Comparison of ENCODE assay signal across 1 cellular context in genomic region chr11:73950869-73951710, GRCh38.
TF ChIP-seq lines count a peak whose summit lies in the region.

DNAJB13 (plus strand) TSS chr11:73951026; CDS start chr11:73951070, 44 bp downstream.

TF ChIP-seq in HepG2, 621 proteins besides CTCF, POLR2A, EP300 and RAD21 (continued from another document and continues in another):
- no peak for TF ChIP-seq TBP (CRISPR knock-in tag; IDR thresholded peaks at IDR 0.05)
- TF ChIP-seq, protein P1, sequence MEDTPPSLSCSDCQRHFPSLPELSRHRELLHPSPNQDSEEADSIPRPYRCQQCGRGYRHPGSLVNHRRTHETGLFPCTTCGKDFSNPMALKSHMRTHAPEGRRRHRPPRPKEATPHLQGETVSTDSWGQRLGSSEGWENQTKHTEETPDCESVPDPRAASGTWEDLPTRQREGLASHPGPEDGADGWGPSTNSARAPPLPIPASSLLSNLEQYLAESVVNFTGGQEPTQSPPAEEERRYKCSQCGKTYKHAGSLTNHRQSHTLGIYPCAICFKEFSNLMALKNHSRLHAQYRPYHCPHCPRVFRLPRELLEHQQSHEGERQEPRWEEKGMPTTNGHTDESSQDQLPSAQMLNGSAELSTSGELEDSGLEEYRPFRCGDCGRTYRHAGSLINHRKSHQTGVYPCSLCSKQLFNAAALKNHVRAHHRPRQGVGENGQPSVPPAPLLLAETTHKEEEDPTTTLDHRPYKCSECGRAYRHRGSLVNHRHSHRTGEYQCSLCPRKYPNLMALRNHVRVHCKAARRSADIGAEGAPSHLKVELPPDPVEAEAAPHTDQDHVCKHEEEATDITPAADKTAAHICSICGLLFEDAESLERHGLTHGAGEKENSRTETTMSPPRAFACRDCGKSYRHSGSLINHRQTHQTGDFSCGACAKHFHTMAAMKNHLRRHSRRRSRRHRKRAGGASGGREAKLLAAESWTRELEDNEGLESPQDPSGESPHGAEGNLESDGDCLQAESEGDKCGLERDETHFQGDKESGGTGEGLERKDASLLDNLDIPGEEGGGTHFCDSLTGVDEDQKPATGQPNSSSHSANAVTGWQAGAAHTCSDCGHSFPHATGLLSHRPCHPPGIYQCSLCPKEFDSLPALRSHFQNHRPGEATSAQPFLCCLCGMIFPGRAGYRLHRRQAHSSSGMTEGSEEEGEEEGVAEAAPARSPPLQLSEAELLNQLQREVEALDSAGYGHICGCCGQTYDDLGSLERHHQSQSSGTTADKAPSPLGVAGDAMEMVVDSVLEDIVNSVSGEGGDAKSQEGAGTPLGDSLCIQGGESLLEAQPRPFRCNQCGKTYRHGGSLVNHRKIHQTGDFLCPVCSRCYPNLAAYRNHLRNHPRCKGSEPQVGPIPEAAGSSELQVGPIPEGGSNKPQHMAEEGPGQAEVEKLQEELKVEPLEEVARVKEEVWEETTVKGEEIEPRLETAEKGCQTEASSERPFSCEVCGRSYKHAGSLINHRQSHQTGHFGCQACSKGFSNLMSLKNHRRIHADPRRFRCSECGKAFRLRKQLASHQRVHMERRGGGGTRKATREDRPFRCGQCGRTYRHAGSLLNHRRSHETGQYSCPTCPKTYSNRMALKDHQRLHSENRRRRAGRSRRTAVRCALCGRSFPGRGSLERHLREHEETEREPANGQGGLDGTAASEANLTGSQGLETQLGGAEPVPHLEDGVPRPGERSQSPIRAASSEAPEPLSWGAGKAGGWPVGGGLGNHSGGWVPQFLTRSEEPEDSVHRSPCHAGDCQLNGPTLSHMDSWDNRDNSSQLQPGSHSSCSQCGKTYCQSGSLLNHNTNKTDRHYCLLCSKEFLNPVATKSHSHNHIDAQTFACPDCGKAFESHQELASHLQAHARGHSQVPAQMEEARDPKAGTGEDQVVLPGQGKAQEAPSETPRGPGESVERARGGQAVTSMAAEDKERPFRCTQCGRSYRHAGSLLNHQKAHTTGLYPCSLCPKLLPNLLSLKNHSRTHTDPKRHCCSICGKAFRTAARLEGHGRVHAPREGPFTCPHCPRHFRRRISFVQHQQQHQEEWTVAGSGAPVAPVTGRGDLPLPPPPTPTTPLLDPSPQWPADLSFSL (CRISPR knock-in tag; IDR thresholded peaks at IDR 0.05) = no peak
- TF ChIP-seq ZZZ3 (CRISPR knock-in tag; IDR thresholded peaks at IDR 0.05; ENCODE audit: borderline replicate concordance) = no peak
- TF ChIP-seq PBX2 (CRISPR knock-in tag; IDR thresholded peaks at IDR 0.05) = no peak
- no peak for TF ChIP-seq FLYWCH1 (CRISPR knock-in tag; IDR thresholded peaks at IDR 0.05)
- no peak for TF ChIP-seq ZBTB39 (CRISPR knock-in tag; IDR thresholded peaks at IDR 0.05)
- TF ChIP-seq ZNF34 (CRISPR knock-in tag; IDR thresholded peaks at IDR 0.05; ENCODE audit: borderline replicate concordance) = no peak
- TF ChIP-seq NFAT5 (CRISPR knock-in tag; IDR thresholded peaks at IDR 0.05) = no peak
- TF ChIP-seq ZNF569 (CRISPR knock-in tag; IDR thresholded peaks at IDR 0.05; ENCODE audit: borderline replicate concordance) = no peak
- no peak for TF ChIP-seq ZNF772 (CRISPR knock-in tag; IDR thresholded peaks at IDR 0.05)
- TF ChIP-seq SIX4 (CRISPR knock-in tag; IDR thresholded peaks at IDR 0.05) = no peak
- peak; percentile 97 for TF ChIP-seq SAP130 (CRISPR knock-in tag; IDR thresholded peaks at IDR 0.05; ENCODE audit: low read depth)
- TF ChIP-seq MIXL1 (CRISPR knock-in tag; IDR thresholded peaks at IDR 0.05) = no peak
- peak; percentile 93 for TF ChIP-seq ZNF143 (CRISPR knock-in tag; IDR thresholded peaks at IDR 0.05)
- no peak for TF ChIP-seq ZNF430 (CRISPR knock-in tag; IDR thresholded peaks at IDR 0.05)
- TF ChIP-seq, protein P2, sequence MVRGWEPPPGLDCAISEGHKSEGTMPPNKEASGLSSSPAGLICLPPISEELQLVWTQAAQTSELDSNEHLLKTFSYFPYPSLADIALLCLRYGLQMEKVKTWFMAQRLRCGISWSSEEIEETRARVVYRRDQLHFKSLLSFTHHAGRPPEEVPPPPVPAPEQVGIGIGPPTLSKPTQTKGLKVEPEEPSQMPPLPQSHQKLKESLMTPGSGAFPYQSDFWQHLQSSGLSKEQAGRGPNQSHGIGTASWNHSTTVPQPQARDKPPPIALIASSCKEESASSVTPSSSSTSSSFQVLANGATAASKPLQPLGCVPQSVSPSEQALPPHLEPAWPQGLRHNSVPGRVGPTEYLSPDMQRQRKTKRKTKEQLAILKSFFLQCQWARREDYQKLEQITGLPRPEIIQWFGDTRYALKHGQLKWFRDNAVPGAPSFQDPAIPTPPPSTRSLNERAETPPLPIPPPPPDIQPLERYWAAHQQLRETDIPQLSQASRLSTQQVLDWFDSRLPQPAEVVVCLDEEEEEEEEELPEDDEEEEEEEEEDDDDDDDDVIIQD (CRISPR knock-in tag; IDR thresholded peaks at IDR 0.05; ENCODE audit: low read depth) = no peak
- TF ChIP-seq, protein P3, sequence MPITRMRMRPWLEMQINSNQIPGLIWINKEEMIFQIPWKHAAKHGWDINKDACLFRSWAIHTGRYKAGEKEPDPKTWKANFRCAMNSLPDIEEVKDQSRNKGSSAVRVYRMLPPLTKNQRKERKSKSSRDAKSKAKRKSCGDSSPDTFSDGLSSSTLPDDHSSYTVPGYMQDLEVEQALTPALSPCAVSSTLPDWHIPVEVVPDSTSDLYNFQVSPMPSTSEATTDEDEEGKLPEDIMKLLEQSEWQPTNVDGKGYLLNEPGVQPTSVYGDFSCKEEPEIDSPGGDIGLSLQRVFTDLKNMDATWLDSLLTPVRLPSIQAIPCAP (CRISPR knock-in tag; IDR thresholded peaks at IDR 0.05; ENCODE audit: low read depth) = no peak
- no peak; the same call in 1 of the 2 replicates for TF ChIP-seq MEIS2 (CRISPR knock-in tag; IDR thresholded peaks at IDR 0.05)
- no peak for TF ChIP-seq ZNF337 (CRISPR knock-in tag; IDR thresholded peaks at IDR 0.05; ENCODE audit: borderline replicate concordance, low read depth)
- TF ChIP-seq SRSF4 (IDR thresholded peaks at IDR 0.05; ENCODE audit: low read depth, low read length, poor library complexity, severe bottlenecking) = no peak
- no peak for TF ChIP-seq ZNF777 (CRISPR knock-in tag; IDR thresholded peaks at IDR 0.05)
- TF ChIP-seq FOXJ3 (CRISPR knock-in tag; IDR thresholded peaks at IDR 0.05; ENCODE audit: borderline replicate concordance) = no peak
- no peak for TF ChIP-seq POLR2G (IDR thresholded peaks at IDR 0.05; ENCODE audit: low read depth, low read length)
- no peak for TF ChIP-seq TCF12 (IDR thresholded peaks at IDR 0.05)
- no peak for TF ChIP-seq TCF12 (CRISPR knock-in tag; IDR thresholded peaks at IDR 0.05)
- TF ChIP-seq ISL2 (CRISPR knock-in tag; IDR thresholded peaks at IDR 0.05) = no peak
- TF ChIP-seq ZNF720 (CRISPR knock-in tag; IDR thresholded peaks at IDR 0.05) = no peak
- TF ChIP-seq CHCHD3 (CRISPR knock-in tag; IDR thresholded peaks at IDR 0.05) = no peak
- TF ChIP-seq PLRG1 (conservative IDR thresholded peaks at IDR 0.05) = no peak
- TF ChIP-seq NCOA5 (CRISPR knock-in tag; IDR thresholded peaks at IDR 0.05) = no peak
- no peak for TF ChIP-seq ZSCAN29 (CRISPR knock-in tag; conservative IDR thresholded peaks at IDR 0.05)
- peak; percentile 55; the same call in 1 of the 2 replicates for TF ChIP-seq IRF2 (CRISPR knock-in tag; IDR thresholded peaks at IDR 0.05)
- TF ChIP-seq, protein P4, sequence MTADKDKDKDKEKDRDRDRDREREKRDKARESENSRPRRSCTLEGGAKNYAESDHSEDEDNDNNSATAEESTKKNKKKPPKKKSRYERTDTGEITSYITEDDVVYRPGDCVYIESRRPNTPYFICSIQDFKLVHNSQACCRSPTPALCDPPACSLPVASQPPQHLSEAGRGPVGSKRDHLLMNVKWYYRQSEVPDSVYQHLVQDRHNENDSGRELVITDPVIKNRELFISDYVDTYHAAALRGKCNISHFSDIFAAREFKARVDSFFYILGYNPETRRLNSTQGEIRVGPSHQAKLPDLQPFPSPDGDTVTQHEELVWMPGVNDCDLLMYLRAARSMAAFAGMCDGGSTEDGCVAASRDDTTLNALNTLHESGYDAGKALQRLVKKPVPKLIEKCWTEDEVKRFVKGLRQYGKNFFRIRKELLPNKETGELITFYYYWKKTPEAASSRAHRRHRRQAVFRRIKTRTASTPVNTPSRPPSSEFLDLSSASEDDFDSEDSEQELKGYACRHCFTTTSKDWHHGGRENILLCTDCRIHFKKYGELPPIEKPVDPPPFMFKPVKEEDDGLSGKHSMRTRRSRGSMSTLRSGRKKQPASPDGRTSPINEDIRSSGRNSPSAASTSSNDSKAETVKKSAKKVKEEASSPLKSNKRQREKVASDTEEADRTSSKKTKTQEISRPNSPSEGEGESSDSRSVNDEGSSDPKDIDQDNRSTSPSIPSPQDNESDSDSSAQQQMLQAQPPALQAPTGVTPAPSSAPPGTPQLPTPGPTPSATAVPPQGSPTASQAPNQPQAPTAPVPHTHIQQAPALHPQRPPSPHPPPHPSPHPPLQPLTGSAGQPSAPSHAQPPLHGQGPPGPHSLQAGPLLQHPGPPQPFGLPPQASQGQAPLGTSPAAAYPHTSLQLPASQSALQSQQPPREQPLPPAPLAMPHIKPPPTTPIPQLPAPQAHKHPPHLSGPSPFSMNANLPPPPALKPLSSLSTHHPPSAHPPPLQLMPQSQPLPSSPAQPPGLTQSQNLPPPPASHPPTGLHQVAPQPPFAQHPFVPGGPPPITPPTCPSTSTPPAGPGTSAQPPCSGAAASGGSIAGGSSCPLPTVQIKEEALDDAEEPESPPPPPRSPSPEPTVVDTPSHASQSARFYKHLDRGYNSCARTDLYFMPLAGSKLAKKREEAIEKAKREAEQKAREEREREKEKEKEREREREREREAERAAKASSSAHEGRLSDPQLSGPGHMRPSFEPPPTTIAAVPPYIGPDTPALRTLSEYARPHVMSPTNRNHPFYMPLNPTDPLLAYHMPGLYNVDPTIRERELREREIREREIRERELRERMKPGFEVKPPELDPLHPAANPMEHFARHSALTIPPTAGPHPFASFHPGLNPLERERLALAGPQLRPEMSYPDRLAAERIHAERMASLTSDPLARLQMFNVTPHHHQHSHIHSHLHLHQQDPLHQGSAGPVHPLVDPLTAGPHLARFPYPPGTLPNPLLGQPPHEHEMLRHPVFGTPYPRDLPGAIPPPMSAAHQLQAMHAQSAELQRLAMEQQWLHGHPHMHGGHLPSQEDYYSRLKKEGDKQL (CRISPR knock-in tag; IDR thresholded peaks at IDR 0.05; ENCODE audit: low read depth) = no peak
- no peak for TF ChIP-seq XRCC5 (optimal IDR thresholded peaks at IDR 0.05; ENCODE audit: low read length)
- no peak for TF ChIP-seq ZEB1 (IDR thresholded peaks at IDR 0.05; ENCODE audit: insufficient replicate concordance, low read depth)
- TF ChIP-seq ZNF329 (CRISPR knock-in tag; IDR thresholded peaks at IDR 0.05; ENCODE audit: low read depth) = no peak
- no peak for TF ChIP-seq ZNF816 (CRISPR knock-in tag; IDR thresholded peaks at IDR 0.05; ENCODE audit: borderline replicate concordance)
